Comparison of ENCODE assay signal across 1 cellular context in the genomic region with DNA sequence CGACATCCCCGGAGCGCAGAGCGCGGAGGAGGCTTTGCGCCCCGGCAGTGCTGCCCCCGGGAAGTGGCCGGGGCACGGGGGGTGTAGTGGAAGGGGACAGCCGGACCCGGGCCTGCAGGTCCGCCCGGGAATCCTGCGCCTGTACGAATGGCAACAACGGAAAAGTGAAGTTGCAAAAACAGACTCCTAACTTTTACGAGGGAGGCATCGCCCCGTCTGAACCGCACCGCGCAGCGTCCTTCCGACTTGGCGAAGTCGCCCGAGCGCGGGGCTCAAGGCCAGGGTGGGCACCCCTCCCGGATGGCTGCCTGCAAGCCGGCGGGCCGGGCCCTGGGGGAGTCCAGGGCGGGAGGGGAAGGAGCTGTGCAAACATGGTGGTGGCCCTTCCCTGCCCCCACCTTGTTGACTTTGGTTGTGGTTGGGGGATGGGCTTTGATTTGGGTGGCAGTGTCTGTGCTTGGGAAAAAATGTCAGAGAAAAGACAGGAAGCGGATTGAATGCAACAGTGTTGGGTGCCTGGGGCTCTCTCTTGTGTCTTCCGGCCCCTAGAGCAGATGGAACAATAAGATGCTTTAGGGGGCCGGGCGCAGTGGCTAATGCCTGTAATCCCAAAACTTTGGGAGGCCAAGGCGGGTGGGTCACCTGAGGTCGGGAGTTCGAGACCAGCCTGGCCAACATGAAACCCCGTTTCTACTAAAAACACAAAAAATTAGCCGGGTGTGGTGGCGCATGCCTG.
TF ChIP-seq lines count a peak whose summit lies in the region.

No MANE protein-coding gene starts in this region.

TF ChIP-seq in HepG2, 621 proteins besides CTCF, POLR2A, EP300 and RAD21 (continued from another document and continues in another):
- TF ChIP-seq, protein P1, sequence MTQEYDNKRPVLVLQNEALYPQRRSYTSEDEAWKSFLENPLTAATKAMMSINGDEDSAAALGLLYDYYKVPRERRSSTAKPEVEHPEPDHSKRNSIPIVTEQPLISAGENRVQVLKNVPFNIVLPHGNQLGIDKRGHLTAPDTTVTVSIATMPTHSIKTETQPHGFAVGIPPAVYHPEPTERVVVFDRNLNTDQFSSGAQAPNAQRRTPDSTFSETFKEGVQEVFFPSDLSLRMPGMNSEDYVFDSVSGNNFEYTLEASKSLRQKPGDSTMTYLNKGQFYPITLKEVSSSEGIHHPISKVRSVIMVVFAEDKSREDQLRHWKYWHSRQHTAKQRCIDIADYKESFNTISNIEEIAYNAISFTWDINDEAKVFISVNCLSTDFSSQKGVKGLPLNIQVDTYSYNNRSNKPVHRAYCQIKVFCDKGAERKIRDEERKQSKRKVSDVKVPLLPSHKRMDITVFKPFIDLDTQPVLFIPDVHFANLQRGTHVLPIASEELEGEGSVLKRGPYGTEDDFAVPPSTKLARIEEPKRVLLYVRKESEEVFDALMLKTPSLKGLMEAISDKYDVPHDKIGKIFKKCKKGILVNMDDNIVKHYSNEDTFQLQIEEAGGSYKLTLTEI (CRISPR knock-in tag; conservative IDR thresholded peaks at IDR 0.05) = no peak
- TF ChIP-seq ATRX (CRISPR knock-in tag; IDR thresholded peaks at IDR 0.05; ENCODE audit: borderline replicate concordance) (no peak), ZZZ3 (CRISPR knock-in tag; IDR thresholded peaks at IDR 0.05; ENCODE audit: borderline replicate concordance) (no peak), HNRNPK (IDR thresholded peaks at IDR 0.05; ENCODE audit: low read depth, low read length, poor library complexity, severe bottlenecking) (peak; percentile 85), BHLHE40 (IDR thresholded peaks at IDR 0.05; ENCODE audit: low read length) (peak; percentile 39; the same call in 1 of the 2 replicates), ZNF766 (CRISPR knock-in tag; IDR thresholded peaks at IDR 0.05; ENCODE audit: borderline replicate concordance) (peak; percentile 78; the same call in 1 of the 2 replicates), JDP2 (CRISPR knock-in tag; IDR thresholded peaks at IDR 0.05; ENCODE audit: borderline replicate concordance) (no peak; the same call in 1 of the 2 replicates), ZNF264 (CRISPR knock-in tag; IDR thresholded peaks at IDR 0.05) (peak; percentile 89), CBFB (CRISPR knock-in tag; IDR thresholded peaks at IDR 0.05) (peak; percentile 96), CBX1 (IDR thresholded peaks at IDR 0.05; ENCODE audit: low read depth) (peak; percentile 11), AGO2 (optimal IDR thresholded peaks at IDR 0.05; ENCODE audit: low read depth, low read length) (peak; percentile 97), ZBTB21 (CRISPR knock-in tag; IDR thresholded peaks at IDR 0.05) (0 out of 2 replicates have a peak, but pooled peaks have one; percentile 28), SIX4 (CRISPR knock-in tag; IDR thresholded peaks at IDR 0.05) (peak; percentile 71), DNMT3B (CRISPR knock-in tag; conservative IDR thresholded peaks at IDR 0.05) (peak; percentile 89), GABPA (IDR thresholded peaks at IDR 0.05; ENCODE audit: low read depth, low read length) (no peak), GABPA (CRISPR knock-in tag; IDR thresholded peaks at IDR 0.05; ENCODE audit: low read depth) (peak; percentile 70), FOXA3 (CRISPR knock-in tag; IDR thresholded peaks at IDR 0.05) (peak; percentile 100), ZNF17 (CRISPR knock-in tag; IDR thresholded peaks at IDR 0.05) (no peak), PRMT3 (CRISPR knock-in tag; IDR thresholded peaks at IDR 0.05; ENCODE audit: borderline replicate concordance, low read depth) (peak; percentile 69; the same call in 1 of the 2 replicates), ZNF720 (CRISPR knock-in tag; IDR thresholded peaks at IDR 0.05) (no peak), BORCS8-MEF2B (CRISPR knock-in tag; IDR thresholded peaks at IDR 0.05) (peak; percentile 96), ARNTL (CRISPR knock-in tag; IDR thresholded peaks at IDR 0.05) (peak; percentile 67), ZNF432 (CRISPR knock-in tag; IDR thresholded peaks at IDR 0.05; ENCODE audit: borderline replicate concordance) (no peak)
- TF ChIP-seq, protein P2, sequence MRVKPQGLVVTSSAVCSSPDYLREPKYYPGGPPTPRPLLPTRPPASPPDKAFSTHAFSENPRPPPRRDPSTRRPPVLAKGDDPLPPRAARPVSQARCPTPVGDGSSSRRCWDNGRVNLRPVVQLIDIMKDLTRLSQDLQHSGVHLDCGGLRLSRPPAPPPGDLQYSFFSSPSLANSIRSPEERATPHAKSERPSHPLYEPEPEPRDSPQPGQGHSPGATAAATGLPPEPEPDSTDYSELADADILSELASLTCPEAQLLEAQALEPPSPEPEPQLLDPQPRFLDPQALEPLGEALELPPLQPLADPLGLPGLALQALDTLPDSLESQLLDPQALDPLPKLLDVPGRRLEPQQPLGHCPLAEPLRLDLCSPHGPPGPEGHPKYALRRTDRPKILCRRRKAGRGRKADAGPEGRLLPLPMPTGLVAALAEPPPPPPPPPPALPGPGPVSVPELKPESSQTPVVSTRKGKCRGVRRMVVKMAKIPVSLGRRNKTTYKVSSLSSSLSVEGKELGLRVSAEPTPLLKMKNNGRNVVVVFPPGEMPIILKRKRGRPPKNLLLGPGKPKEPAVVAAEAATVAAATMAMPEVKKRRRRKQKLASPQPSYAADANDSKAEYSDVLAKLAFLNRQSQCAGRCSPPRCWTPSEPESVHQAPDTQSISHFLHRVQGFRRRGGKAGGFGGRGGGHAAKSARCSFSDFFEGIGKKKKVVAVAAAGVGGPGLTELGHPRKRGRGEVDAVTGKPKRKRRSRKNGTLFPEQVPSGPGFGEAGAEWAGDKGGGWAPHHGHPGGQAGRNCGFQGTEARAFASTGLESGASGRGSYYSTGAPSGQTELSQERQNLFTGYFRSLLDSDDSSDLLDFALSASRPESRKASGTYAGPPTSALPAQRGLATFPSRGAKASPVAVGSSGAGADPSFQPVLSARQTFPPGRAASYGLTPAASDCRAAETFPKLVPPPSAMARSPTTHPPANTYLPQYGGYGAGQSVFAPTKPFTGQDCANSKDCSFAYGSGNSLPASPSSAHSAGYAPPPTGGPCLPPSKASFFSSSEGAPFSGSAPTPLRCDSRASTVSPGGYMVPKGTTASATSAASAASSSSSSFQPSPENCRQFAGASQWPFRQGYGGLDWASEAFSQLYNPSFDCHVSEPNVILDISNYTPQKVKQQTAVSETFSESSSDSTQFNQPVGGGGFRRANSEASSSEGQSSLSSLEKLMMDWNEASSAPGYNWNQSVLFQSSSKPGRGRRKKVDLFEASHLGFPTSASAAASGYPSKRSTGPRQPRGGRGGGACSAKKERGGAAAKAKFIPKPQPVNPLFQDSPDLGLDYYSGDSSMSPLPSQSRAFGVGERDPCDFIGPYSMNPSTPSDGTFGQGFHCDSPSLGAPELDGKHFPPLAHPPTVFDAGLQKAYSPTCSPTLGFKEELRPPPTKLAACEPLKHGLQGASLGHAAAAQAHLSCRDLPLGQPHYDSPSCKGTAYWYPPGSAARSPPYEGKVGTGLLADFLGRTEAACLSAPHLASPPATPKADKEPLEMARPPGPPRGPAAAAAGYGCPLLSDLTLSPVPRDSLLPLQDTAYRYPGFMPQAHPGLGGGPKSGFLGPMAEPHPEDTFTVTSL (CRISPR knock-in tag; IDR thresholded peaks at IDR 0.05; ENCODE audit: borderline replicate concordance) = no peak
- TF ChIP-seq, protein P3, sequence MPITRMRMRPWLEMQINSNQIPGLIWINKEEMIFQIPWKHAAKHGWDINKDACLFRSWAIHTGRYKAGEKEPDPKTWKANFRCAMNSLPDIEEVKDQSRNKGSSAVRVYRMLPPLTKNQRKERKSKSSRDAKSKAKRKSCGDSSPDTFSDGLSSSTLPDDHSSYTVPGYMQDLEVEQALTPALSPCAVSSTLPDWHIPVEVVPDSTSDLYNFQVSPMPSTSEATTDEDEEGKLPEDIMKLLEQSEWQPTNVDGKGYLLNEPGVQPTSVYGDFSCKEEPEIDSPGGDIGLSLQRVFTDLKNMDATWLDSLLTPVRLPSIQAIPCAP (CRISPR knock-in tag; IDR thresholded peaks at IDR 0.05; ENCODE audit: low read depth) = no peak
- TF ChIP-seq, protein P4, sequence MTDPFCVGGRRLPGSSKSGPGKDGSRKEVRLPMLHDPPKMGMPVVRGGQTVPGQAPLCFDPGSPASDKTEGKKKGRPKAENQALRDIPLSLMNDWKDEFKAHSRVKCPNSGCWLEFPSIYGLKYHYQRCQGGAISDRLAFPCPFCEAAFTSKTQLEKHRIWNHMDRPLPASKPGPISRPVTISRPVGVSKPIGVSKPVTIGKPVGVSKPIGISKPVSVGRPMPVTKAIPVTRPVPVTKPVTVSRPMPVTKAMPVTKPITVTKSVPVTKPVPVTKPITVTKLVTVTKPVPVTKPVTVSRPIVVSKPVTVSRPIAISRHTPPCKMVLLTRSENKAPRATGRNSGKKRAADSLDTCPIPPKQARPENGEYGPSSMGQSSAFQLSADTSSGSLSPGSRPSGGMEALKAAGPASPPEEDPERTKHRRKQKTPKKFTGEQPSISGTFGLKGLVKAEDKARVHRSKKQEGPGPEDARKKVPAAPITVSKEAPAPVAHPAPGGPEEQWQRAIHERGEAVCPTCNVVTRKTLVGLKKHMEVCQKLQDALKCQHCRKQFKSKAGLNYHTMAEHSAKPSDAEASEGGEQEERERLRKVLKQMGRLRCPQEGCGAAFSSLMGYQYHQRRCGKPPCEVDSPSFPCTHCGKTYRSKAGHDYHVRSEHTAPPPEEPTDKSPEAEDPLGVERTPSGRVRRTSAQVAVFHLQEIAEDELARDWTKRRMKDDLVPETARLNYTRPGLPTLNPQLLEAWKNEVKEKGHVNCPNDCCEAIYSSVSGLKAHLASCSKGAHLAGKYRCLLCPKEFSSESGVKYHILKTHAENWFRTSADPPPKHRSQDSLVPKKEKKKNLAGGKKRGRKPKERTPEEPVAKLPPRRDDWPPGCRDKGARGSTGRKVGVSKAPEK (CRISPR knock-in tag; IDR thresholded peaks at IDR 0.05; ENCODE audit: borderline replicate concordance) = no peak
- TF ChIP-seq, protein P5, sequence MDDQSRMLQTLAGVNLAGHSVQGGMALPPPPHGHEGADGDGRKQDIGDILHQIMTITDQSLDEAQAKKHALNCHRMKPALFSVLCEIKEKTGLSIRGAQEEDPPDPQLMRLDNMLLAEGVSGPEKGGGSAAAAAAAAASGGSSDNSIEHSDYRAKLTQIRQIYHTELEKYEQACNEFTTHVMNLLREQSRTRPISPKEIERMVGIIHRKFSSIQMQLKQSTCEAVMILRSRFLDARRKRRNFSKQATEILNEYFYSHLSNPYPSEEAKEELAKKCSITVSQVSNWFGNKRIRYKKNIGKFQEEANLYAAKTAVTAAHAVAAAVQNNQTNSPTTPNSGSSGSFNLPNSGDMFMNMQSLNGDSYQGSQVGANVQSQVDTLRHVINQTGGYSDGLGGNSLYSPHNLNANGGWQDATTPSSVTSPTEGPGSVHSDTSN (CRISPR knock-in tag; IDR thresholded peaks at IDR 0.05; ENCODE audit: borderline replicate concordance) = peak; percentile 42; the same call in 1 of the 2 replicates
- TF ChIP-seq, protein P6, sequence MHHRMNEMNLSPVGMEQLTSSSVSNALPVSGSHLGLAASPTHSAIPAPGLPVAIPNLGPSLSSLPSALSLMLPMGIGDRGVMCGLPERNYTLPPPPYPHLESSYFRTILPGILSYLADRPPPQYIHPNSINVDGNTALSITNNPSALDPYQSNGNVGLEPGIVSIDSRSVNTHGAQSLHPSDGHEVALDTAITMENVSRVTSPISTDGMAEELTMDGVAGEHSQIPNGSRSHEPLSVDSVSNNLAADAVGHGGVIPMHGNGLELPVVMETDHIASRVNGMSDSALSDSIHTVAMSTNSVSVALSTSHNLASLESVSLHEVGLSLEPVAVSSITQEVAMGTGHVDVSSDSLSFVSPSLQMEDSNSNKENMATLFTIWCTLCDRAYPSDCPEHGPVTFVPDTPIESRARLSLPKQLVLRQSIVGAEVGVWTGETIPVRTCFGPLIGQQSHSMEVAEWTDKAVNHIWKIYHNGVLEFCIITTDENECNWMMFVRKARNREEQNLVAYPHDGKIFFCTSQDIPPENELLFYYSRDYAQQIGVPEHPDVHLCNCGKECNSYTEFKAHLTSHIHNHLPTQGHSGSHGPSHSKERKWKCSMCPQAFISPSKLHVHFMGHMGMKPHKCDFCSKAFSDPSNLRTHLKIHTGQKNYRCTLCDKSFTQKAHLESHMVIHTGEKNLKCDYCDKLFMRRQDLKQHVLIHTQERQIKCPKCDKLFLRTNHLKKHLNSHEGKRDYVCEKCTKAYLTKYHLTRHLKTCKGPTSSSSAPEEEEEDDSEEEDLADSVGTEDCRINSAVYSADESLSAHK (CRISPR knock-in tag; IDR thresholded peaks at IDR 0.05; ENCODE audit: borderline replicate concordance) = 0 out of 2 replicates have a peak, but pooled peaks have one; percentile 25
- TF ChIP-seq, protein P7, sequence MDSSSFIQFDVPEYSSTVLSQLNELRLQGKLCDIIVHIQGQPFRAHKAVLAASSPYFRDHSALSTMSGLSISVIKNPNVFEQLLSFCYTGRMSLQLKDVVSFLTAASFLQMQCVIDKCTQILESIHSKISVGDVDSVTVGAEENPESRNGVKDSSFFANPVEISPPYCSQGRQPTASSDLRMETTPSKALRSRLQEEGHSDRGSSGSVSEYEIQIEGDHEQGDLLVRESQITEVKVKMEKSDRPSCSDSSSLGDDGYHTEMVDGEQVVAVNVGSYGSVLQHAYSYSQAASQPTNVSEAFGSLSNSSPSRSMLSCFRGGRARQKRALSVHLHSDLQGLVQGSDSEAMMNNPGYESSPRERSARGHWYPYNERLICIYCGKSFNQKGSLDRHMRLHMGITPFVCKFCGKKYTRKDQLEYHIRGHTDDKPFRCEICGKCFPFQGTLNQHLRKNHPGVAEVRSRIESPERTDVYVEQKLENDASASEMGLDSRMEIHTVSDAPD (CRISPR knock-in tag; IDR thresholded peaks at IDR 0.05) = peak; percentile 91
- TF ChIP-seq, protein P8, sequence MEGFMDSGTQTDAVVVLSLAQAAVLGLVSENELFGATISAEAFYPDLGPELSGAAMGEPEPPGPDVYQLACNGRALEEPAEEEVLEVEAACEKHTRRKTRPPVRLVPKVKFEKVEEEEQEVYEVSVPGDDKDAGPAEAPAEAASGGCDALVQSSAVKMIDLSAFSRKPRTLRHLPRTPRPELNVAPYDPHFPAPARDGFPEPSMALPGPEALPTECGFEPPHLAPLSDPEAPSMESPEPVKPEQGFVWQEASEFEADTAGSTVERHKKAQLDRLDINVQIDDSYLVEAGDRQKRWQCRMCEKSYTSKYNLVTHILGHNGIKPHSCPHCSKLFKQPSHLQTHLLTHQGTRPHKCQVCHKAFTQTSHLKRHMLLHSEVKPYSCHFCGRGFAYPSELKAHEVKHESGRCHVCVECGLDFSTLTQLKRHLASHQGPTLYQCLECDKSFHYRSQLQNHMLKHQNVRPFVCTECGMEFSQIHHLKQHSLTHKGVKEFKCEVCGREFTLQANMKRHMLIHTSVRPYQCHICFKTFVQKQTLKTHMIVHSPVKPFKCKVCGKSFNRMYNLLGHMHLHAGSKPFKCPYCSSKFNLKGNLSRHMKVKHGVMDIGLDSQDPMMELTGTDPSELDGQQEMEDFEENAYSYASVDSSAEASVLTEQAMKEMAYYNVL (CRISPR knock-in tag; IDR thresholded peaks at IDR 0.05; ENCODE audit: borderline replicate concordance) = peak; percentile 65; the same call in 1 of the 2 replicates
- TF ChIP-seq, protein P9, sequence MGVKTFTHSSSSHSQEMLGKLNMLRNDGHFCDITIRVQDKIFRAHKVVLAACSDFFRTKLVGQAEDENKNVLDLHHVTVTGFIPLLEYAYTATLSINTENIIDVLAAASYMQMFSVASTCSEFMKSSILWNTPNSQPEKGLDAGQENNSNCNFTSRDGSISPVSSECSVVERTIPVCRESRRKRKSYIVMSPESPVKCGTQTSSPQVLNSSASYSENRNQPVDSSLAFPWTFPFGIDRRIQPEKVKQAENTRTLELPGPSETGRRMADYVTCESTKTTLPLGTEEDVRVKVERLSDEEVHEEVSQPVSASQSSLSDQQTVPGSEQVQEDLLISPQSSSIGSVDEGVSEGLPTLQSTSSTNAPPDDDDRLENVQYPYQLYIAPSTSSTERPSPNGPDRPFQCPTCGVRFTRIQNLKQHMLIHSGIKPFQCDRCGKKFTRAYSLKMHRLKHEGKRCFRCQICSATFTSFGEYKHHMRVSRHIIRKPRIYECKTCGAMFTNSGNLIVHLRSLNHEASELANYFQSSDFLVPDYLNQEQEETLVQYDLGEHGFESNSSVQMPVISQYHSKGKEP (CRISPR knock-in tag; IDR thresholded peaks at IDR 0.05) = 0 out of 2 replicates have a peak, but pooled peaks have one; percentile 22
